ENCODE assay signal across 22 cellular contexts in genomic region chr22:49119551-49119952, GRCh38.
DNase-seq lines count a peak whose midpoint lies in the region; ATAC-seq and TF ChIP-seq lines count a peak whose summit lies in the region.
"Had no signal": no experiment of that assay in that cellular context is flagged by ENCODE, and none has a peak within 500 bp of the region (broad histone marks: within the 10 kb centered on the region; RNA-seq: fewer than 3 reads in every experiment).

No MANE protein-coding gene starts in this region.

- DNase-seq in Right ventricle myocardium inferior (ENCODE audit: missing footprints): peak; percentile 80
- DNase-seq in cardiac septum (ENCODE audit: low spot score): no peak
- DNase-seq in MCF 10A (ENCODE audit: unreplicated experiment): no peak
- no peak for DNase-seq in NCI-H2227 (lab: John Stamatoyannopoulos, UW; ENCODE audit: unreplicated experiment)
- DNase-seq: activated CD4-positive, alpha-beta T cell treated with anti-CD3 and anti-CD28 coated beads, Interleukin-2, amount 10 ng/mL, durations not matched to agents 7 days and 5 days; activated gamma-delta T cell; amygdala; effector CD4-positive, alpha-beta T cell; GOT3; mammary epithelial cell; naive B cell; NCI-H1694; NCI-H510A; stimulated activated CD4-positive, alpha-beta T cell treated with anti-CD3 and anti-CD28 coated beads, Interleukin-2, amount 100 ng/mL, for 48 hours; stomach had no signal

- H3K27ac Mint-ChIP-seq in MCF 10A (ENCODE audit: low read depth, unreplicated experiment): no peak overlapping the region
- H3K27ac Mint-ChIP-seq: activated CD4-positive, alpha-beta T cell treated with anti-CD3 and anti-CD28 coated beads, Interleukin-2, amount 10 ng/mL, durations not matched to agents 7 days and 5 days; naive B cell had no signal

- no TSS peak for BruUV-seq in MCF 10A (replicated peaks; lab: Mats Ljungman, UMichigan)

- H3K4me3 Mint-ChIP-seq in MCF 10A (ENCODE audit: unreplicated experiment): no peak overlapping the region
- H3K4me3 Mint-ChIP-seq: activated CD4-positive, alpha-beta T cell treated with anti-CD3 and anti-CD28 coated beads, Interleukin-2, amount 10 ng/mL, durations not matched to agents 7 days and 5 days; central memory CD8-positive, alpha-beta T cell; naive B cell had no signal

- TF ChIP-seq POLR2A in gastroesophageal sphincter (IDR thresholded peaks at IDR 0.05): no peak

- H3K4me3 ChIP-seq in gastroesophageal sphincter (no peak overlapping the region), mesodermal cell (ENCODE audit: extremely low read depth, insufficient read depth, low read length, poor library complexity, severe bottlenecking) (no peak overlapping the region)
- H3K4me3 ChIP-seq: skin epidermis, stomach had no signal

- no peaks in the 10 kb centered on the region for H3K4me1 Mint-ChIP-seq in MCF 10A (ENCODE audit: insufficient read depth, unreplicated experiment)
- H3K4me1 Mint-ChIP-seq: activated CD4-positive, alpha-beta T cell treated with anti-CD3 and anti-CD28 coated beads, Interleukin-2, amount 10 ng/mL, durations not matched to agents 7 days and 5 days; central memory CD8-positive, alpha-beta T cell; naive B cell had no signal

- 12% methylated on average over 5 of the region's 13 CpGs; no CpG with 5 or more reads in 1 of the 2 donors for WGBS in gastroesophageal sphincter (ENCODE audit: low coverage in 1 of 2), 2 donors
- 36% methylated on average over 13 of the region's 13 CpGs for WGBS in mesodermal cell (ENCODE audit: insufficient coverage in 2 of 2), 2 experiments

- H3K27me3 Mint-ChIP-seq in MCF 10A (ENCODE audit: insufficient read depth, unreplicated experiment): no peaks in the 10 kb centered on the region

- ATAC-seq in Right ventricle myocardium inferior: peak; percentile 37
- peak; percentile 74 for ATAC-seq in gastroesophageal sphincter
- ATAC-seq in HG02610 (IDR thresholded peaks at IDR 0.05; ENCODE audit: unreplicated experiment): no peak
- ATAC-seq in GM18909 (IDR thresholded peaks at IDR 0.05; ENCODE audit: poor library complexity, unreplicated experiment): no peak

- CTCF ChIA-PET in MCF 10A (lab: Yijun Ruan, JAX): no interaction called here

- POLR2A ChIA-PET in MCF 10A (lab: Yijun Ruan, JAX): no interaction called here

- no peak for TF ChIP-seq CTCF in gastroesophageal sphincter (IDR thresholded peaks at IDR 0.05)
- no peak for TF ChIP-seq CTCF in MCF 10A (IDR thresholded peaks at IDR 0.05; ENCODE audit: unreplicated experiment)

- H3K36me3 Mint-ChIP-seq in MCF 10A (ENCODE audit: insufficient read depth, unreplicated experiment): no peaks in the 10 kb centered on the region

- no peaks in the 10 kb centered on the region for H3K9me3 ChIP-seq in gastroesophageal sphincter
- no peaks in the 10 kb centered on the region for H3K9me3 ChIP-seq in mesodermal cell (ENCODE audit: control insufficient read depth, low read length)
- H3K9me3 ChIP-seq: stomach had no signal

- no peak overlapping the region for H3K27ac ChIP-seq in gastroesophageal sphincter
- H3K27ac ChIP-seq in mesodermal cell (ENCODE audit: low read depth, low read length, severe bottlenecking): peak overlapping the region; percentile 24
- H3K27ac ChIP-seq: RWPE1, stomach had no signal

- no peak for TF ChIP-seq EP300 in gastroesophageal sphincter (IDR thresholded peaks at IDR 0.05)

- peaks cover 24% of the 10 kb centered on the region for H3K9me3 Mint-ChIP-seq in MCF 10A (ENCODE audit: unreplicated experiment)
- H3K9me3 Mint-ChIP-seq: activated CD4-positive, alpha-beta T cell treated with anti-CD3 and anti-CD28 coated beads, Interleukin-2, amount 10 ng/mL, durations not matched to agents 7 days and 5 days; central memory CD8-positive, alpha-beta T cell had no signal

- H3K27me3 ChIP-seq in gastroesophageal sphincter: peaks cover 24% of the 10 kb centered on the region

- H3K4me1 ChIP-seq in gastroesophageal sphincter (no peaks in the 10 kb centered on the region), mesodermal cell (ENCODE audit: control insufficient read depth, insufficient read depth, low read length, poor library complexity, severe bottlenecking) (peaks cover 5% of the 10 kb centered on the region)
- H3K4me1 ChIP-seq: stomach had no signal

- intact Hi-C loops in Right ventricle myocardium inferior (cut with DNase I): no loop called here
- intact Hi-C loops in cardiac septum (cut with DNase I): no loop called here
- intact Hi-C loops in MCF 10A (cut with micrococcal nuclease): no loop called here

- H3K36me3 ChIP-seq in gastroesophageal sphincter (no peaks in the 10 kb centered on the region), mesodermal cell (ENCODE audit: control insufficient read depth, insufficient read depth, low read length) (no peaks in the 10 kb centered on the region)
- H3K36me3 ChIP-seq: stomach had no signal

Comparison
In these comparisons a context has a peak if more than half of its experiments do, and no peak if none do; other contexts are left out.
1. ATAC-seq: peak in Right ventricle myocardium inferior (single experiment) and gastroesophageal sphincter (single experiment); none in HG02610 (single experiment) and GM18909 (single experiment).